In genomic region chr11:39628311-39628710, GRCh38 we compare ENCODE assay signal across 7 cellular contexts.
"Had no signal": no experiment of that assay in that cellular context is flagged by ENCODE, and none has a peak within 500 bp of the region (broad histone marks: within the 10 kb centered on the region; RNA-seq: fewer than 3 reads in every experiment).

No MANE protein-coding gene starts in this region.

- ATAC-seq: GM12878 had no signal

- DNase-seq: GDM1, GF-D8 had no signal

- FAIRE-seq: G401.6, GM12878, GM12892, GM18507, GM19239 had no signal

- H3K4me3 ChIP-seq: GM12878 had no signal
